ENCODE assay signal across 11 cellular contexts in the genomic region with DNA sequence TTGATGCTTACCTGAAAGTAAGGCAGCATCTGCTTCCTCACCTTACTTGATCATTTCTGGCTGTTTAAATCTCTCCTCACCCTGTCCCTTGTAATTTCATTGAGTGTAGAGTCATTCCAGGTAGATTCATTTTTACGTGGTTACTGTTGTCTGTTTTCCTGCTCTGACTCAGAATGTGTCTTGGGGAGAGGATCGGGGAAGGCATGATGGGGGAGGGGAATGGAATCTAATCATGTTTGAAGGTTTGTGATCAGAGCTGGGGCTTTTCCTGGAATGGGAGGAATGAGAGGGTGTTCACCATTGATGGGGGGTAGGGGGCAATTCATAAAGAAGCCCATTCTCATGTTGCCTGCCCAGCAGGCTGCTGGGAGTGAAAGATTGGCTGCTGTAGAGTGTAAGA. TPM values are rescaled to one million over a fixed set of nuclear protein-coding genes. Genes with fewer than 3 reads are reported as not detected.
DNase-seq lines count a peak whose midpoint lies in the region; ATAC-seq, FAIRE-seq and TF ChIP-seq lines count a peak whose summit lies in the region.
"Had no signal": no experiment of that assay in that cellular context is flagged by ENCODE, and none has a peak within 500 bp of the region (broad histone marks: within the 10 kb centered on the region; RNA-seq: fewer than 3 reads in every experiment).

No MANE protein-coding gene starts in this region.

- no peaks in the 10 kb centered on the region for H3K9me3 Mint-ChIP-seq in Calu3 (ENCODE audit: low read depth, unreplicated experiment)
- H3K9me3 Mint-ChIP-seq in activated naive CD4-positive, alpha-beta T cell treated with anti-CD3 and anti-CD28 coated beads, Interleukin-2, amount 50 U/mL, for 72 hours, result no peaks in the 10 kb centered on the region
- H3K9me3 Mint-ChIP-seq: CD14-positive monocyte had no signal

- ATAC-seq in activated naive CD4-positive, alpha-beta T cell treated with anti-CD3 and anti-CD28 coated beads, Interleukin-2, amount 50 U/mL, for 72 hours, result peak; percentile 60 to 72
- ATAC-seq in GM21381 (IDR thresholded peaks at IDR 0.05; ENCODE audit: unreplicated experiment) (no peak), GM19463 (IDR thresholded peaks at IDR 0.05; ENCODE audit: unreplicated experiment) (no peak)

- H3K36me3 Mint-ChIP-seq in Calu3 (ENCODE audit: insufficient read depth, unreplicated experiment), result peaks cover 52% of the 10 kb centered on the region
- peaks cover 11 to 49% of the 10 kb centered on the region in 2 donors for H3K36me3 Mint-ChIP-seq in activated naive CD4-positive, alpha-beta T cell treated with anti-CD3 and anti-CD28 coated beads, Interleukin-2, amount 50 U/mL, for 72 hours

- CTCF ChIA-PET in Calu3 (lab: Charles Lee), result interaction anchor here (0.6 to 1.2 kb wide), 2 partner anchors 9 to 124 kb away, joined by 3 read pairs; a partner anchor contains a TSS

- no peak for DNase-seq in Calu3
- peak; percentile 88 for DNase-seq in HPDE6-E6E7 (ENCODE audit: extremely low spot score)
- no peak for DNase-seq in activated naive CD4-positive, alpha-beta T cell treated with anti-CD3 and anti-CD28 coated beads, Interleukin-2, amount 50 U/mL, for 72 hours (ENCODE audit: low spot score in 2 of 2)
- peak; percentile 62 for DNase-seq in kidney glomerular epithelial cell (lab: John Stamatoyannopoulos, UW)
- DNase-seq in urothelium cell line (ENCODE audit: low spot score), result no peak
- no peak for DNase-seq in activated CD4-positive, CD25-positive, alpha-beta regulatory T cell treated with anti-CD3 and anti-CD28 coated beads, Interleukin-2, amount 50 U/mL, for 72 hours
- DNase-seq: NCI-H2171 treated with DMSO at 0.1 percent for 48 hours had no signal

- intact Hi-C loops in Calu3 (cut with micrococcal nuclease; ENCODE audit: unreplicated experiment), result no loop called here

- no peaks in the 10 kb centered on the region for H3K27me3 Mint-ChIP-seq in Calu3 (ENCODE audit: unreplicated experiment)

- no peak overlapping the region for H3K4me3 Mint-ChIP-seq in Calu3 (ENCODE audit: low read depth, unreplicated experiment)
- H3K4me3 Mint-ChIP-seq: CD14-positive monocyte had no signal

- peaks cover 19% of the 10 kb centered on the region for H3K4me1 Mint-ChIP-seq in Calu3 (ENCODE audit: low read depth, unreplicated experiment)

- H3K27ac Mint-ChIP-seq in Calu3 (ENCODE audit: unreplicated experiment), result peak overlapping the region; percentile 37
- H3K27ac Mint-ChIP-seq in activated naive CD4-positive, alpha-beta T cell treated with anti-CD3 and anti-CD28 coated beads, Interleukin-2, amount 50 U/mL, for 72 hours, result peak overlapping the region; percentile 33 to 76

- no peak for FAIRE-seq in urothelium cell line (lab: Jason Lieb, UNC)
- FAIRE-seq: GM19239 had no signal

- BruUV-seq in Calu3 (replicated peaks; lab: Mats Ljungman, UMichigan), result no TSS peak

- TF ChIP-seq CTCF in Calu3 (IDR thresholded peaks at IDR 0.05; ENCODE audit: unreplicated experiment), result no peak

RNA-seq across cellular contexts. Expression of gene SEC24C, which starts 18.7 kb away (rescaled TPM):
- 91.7 and 98.4 TPM in 2 replicates for total RNA-seq in Calu3 (2022)
- total RNA-seq in activated naive CD4-positive, alpha-beta T cell treated with anti-CD3 and anti-CD28 coated beads, Interleukin-2, amount 50 U/mL, for 72 hours, result 100 to 1,000 TPM; 101 TPM

RNA-seq across cellular contexts. Expression of gene CHCHD1, which starts 18.9 kb away (rescaled TPM):
- 39.2 and 44.1 TPM in 2 replicates for total RNA-seq in Calu3 (2022)
- total RNA-seq in activated naive CD4-positive, alpha-beta T cell treated with anti-CD3 and anti-CD28 coated beads, Interleukin-2, amount 50 U/mL, for 72 hours, result 10 to 100 TPM; 26.7 to 28.7 TPM

RNA-seq across cellular contexts. Expression of gene ZSWIM8, which starts 22.5 kb away (rescaled TPM):
- total RNA-seq in Calu3 (2022), result 59.9 and 69.9 TPM in 2 replicates
- 100 to 1,000 TPM in 1 of 2 donors, 10 to 100 TPM in 1; 56.7 to 118 TPM for total RNA-seq in activated naive CD4-positive, alpha-beta T cell treated with anti-CD3 and anti-CD28 coated beads, Interleukin-2, amount 50 U/mL, for 72 hours

RNA-seq across cellular contexts. Expression of gene NDST2, which starts 48.5 kb away (rescaled TPM):
- 24.8 and 26.7 TPM in 2 replicates for total RNA-seq in Calu3 (2022)
- 10 to 100 TPM; 66.1 to 76.9 TPM for total RNA-seq in activated naive CD4-positive, alpha-beta T cell treated with anti-CD3 and anti-CD28 coated beads, Interleukin-2, amount 50 U/mL, for 72 hours

Comparison
In these comparisons a context has a peak if more than half of its experiments do, and no peak if none do; other contexts are left out.
1. DNase-seq: peak in HPDE6-E6E7 (single experiment) and kidney glomerular epithelial cell (single experiment); none in Calu3 (single experiment), activated naive CD4-positive, alpha-beta T cell treated with anti-CD3 and anti-CD28 coated beads, Interleukin-2, amount 50 U/mL, for 72 hours (0 of 2), urothelium cell line (single experiment) and activated CD4-positive, CD25-positive, alpha-beta regulatory T cell treated with anti-CD3 and anti-CD28 coated beads, Interleukin-2, amount 50 U/mL, for 72 hours (single experiment).
2. ATAC-seq: peak in activated naive CD4-positive, alpha-beta T cell treated with anti-CD3 and anti-CD28 coated beads, Interleukin-2, amount 50 U/mL, for 72 hours (2 of 2); none in GM21381 (single experiment) and GM19463 (single experiment).